ENCODE assay signal across 23 cellular contexts in the genomic region with DNA sequence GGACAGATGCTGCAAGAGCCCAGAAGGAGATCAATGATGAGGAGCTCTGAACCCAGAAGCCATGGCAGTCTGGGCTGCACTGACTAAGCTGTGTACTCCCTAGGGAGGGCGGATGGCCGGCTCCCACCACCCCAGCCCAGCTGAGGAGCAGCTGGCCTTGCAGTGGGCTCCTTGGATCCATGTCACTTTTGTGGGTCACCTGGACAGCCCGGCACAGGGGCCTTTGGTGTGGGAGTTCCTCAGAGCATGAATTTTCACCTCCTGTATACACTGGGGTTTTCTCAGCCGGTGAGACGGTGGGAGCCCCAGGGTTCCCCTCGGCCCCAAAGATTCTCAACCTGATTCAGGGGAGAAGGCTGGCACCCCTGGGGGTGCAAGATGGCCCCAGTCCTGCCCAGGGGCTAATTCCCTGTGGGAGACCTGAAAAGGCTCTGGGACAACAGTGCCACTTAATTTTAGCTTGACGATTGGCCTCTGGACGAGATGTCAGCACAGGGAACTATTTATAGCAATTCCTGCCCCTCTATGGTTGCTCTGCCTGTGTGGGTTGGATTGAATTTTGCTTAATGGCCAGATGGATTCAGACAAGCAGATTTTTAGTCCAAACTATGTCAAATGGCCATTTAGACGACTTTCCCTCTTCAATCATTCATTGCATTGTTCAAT.
"Had no signal": no experiment of that assay in that cellular context is flagged by ENCODE, and none has a peak within 500 bp of the region (broad histone marks: within the 10 kb centered on the region; RNA-seq: fewer than 3 reads in every experiment).

No MANE protein-coding gene starts in this region.

- ATAC-seq: activated naive CD8-positive, alpha-beta T cell treated with anti-CD3 and anti-CD28 coated beads, Interleukin-2, amount 50 U/mL, for 24 hours; lower lobe of right lung; naive thymus-derived CD8-positive, alpha-beta T cell had no signal

- H3K36me3 Mint-ChIP-seq: brain; naive thymus-derived CD8-positive, alpha-beta T cell had no signal

- H3K27ac Mint-ChIP-seq: activated B cell treated with CpG ODN at 0.5 μM for 24 hours; activated CD4-positive, alpha-beta memory T cell treated with anti-CD3 and anti-CD28 coated beads, Interleukin-2, amount 10 ng/mL, durations not matched to agents 7 days and 5 days; activated naive CD4-positive, alpha-beta T cell treated with anti-CD3 and anti-CD28 coated beads for 36 hours; activated naive CD8-positive, alpha-beta T cell treated with anti-CD3 and anti-CD28 coated beads, Interleukin-2, amount 50 U/mL, for 24 hours; naive thymus-derived CD8-positive, alpha-beta T cell had no signal

- H3K4me3 Mint-ChIP-seq: activated B cell treated with CpG ODN at 0.5 μM for 24 hours; activated CD4-positive, alpha-beta memory T cell treated with anti-CD3 and anti-CD28 coated beads, Interleukin-2, amount 10 ng/mL, durations not matched to agents 7 days and 5 days; activated naive CD4-positive, alpha-beta T cell treated with anti-CD3 and anti-CD28 coated beads for 36 hours; activated naive CD8-positive, alpha-beta T cell treated with anti-CD3 and anti-CD28 coated beads, Interleukin-2, amount 50 U/mL, for 24 hours; brain; naive thymus-derived CD8-positive, alpha-beta T cell had no signal

- H3K79me2 ChIP-seq: parathyroid adenoma had no signal

- H3K36me3 ChIP-seq: colonic mucosa, lower lobe of right lung, neutrophil, stomach had no signal

- H2AFZ ChIP-seq: parathyroid adenoma had no signal

- H3K9me3 ChIP-seq: colonic mucosa, lower lobe of right lung, neutrophil, stomach had no signal

- H3K27ac ChIP-seq: colonic mucosa, lower lobe of right lung, neutrophil, parathyroid adenoma, SK-N-MC, stomach had no signal

- H3K27me3 Mint-ChIP-seq: activated B cell treated with CpG ODN at 0.5 μM for 24 hours; activated CD4-positive, alpha-beta memory T cell treated with anti-CD3 and anti-CD28 coated beads, Interleukin-2, amount 10 ng/mL, durations not matched to agents 7 days and 5 days; activated naive CD8-positive, alpha-beta T cell treated with anti-CD3 and anti-CD28 coated beads, Interleukin-2, amount 50 U/mL, for 24 hours had no signal

- H3K4me1 ChIP-seq: colonic mucosa, lower lobe of right lung, parathyroid adenoma, stomach had no signal

- H3K9me3 Mint-ChIP-seq: activated B cell treated with CpG ODN at 0.5 μM for 24 hours; activated CD4-positive, alpha-beta memory T cell treated with anti-CD3 and anti-CD28 coated beads, Interleukin-2, amount 10 ng/mL, durations not matched to agents 7 days and 5 days; activated naive CD4-positive, alpha-beta T cell treated with anti-CD3 and anti-CD28 coated beads for 36 hours; activated naive CD8-positive, alpha-beta T cell treated with anti-CD3 and anti-CD28 coated beads, Interleukin-2, amount 50 U/mL, for 24 hours; naive thymus-derived CD8-positive, alpha-beta T cell had no signal

- DNase-seq: activated B cell treated with CpG ODN at 0.5 μM for 24 hours; activated CD4-positive, alpha-beta memory T cell treated with anti-CD3 and anti-CD28 coated beads, Interleukin-2, amount 10 ng/mL, durations not matched to agents 7 days and 5 days; activated CD4-positive, alpha-beta T cell treated with anti-CD3 and anti-CD28 coated beads for 48 hours; activated naive CD4-positive, alpha-beta T cell treated with anti-CD3 and anti-CD28 coated beads for 36 hours; activated naive CD8-positive, alpha-beta T cell treated with anti-CD3 and anti-CD28 coated beads, Interleukin-2, amount 50 U/mL, for 24 hours; activated T-cell treated with anti-CD3 and anti-CD28 coated beads, Interleukin-2, amount 50 U/mL, for 1 hour; anterior cingulate cortex; central memory CD4-positive, alpha-beta T cell; colonic mucosa; erythroblast; foreskin melanocyte; kidney glomerular epithelial cell; lower lobe of right lung; naive thymus-derived CD8-positive, alpha-beta T cell; small intestine; stimulated activated CD4-positive, alpha-beta T cell treated with anti-CD3 and anti-CD28 coated beads, Interleukin-15, amount 100 ng/mL, for 24 hours; stimulated activated CD4-positive, alpha-beta T cell treated with anti-CD3 and anti-CD28 coated beads, Interleukin-2, amount 100 ng/mL, for 48 hours; stomach; trophoblast cell had no signal

- H3K4me1 Mint-ChIP-seq: activated B cell treated with CpG ODN at 0.5 μM for 24 hours; activated CD4-positive, alpha-beta memory T cell treated with anti-CD3 and anti-CD28 coated beads, Interleukin-2, amount 10 ng/mL, durations not matched to agents 7 days and 5 days; activated naive CD8-positive, alpha-beta T cell treated with anti-CD3 and anti-CD28 coated beads, Interleukin-2, amount 50 U/mL, for 24 hours had no signal

- H3K4me3 ChIP-seq: colonic mucosa, lower lobe of right lung, SK-N-MC, stomach had no signal

- H3K27me3 ChIP-seq: colonic mucosa, neutrophil had no signal
